12 cellular contexts compared by ENCODE assay signal in genomic region chr10:60186315-60187071, GRCh38.
DNase-seq lines count a peak whose midpoint lies in the region; ATAC-seq, FAIRE-seq and TF ChIP-seq lines count a peak whose summit lies in the region.
"Had no signal": no experiment of that assay in that cellular context is flagged by ENCODE, and none has a peak within 500 bp of the region (broad histone marks: within the 10 kb centered on the region; RNA-seq: fewer than 3 reads in every experiment).

No MANE protein-coding gene starts in this region.

- 17% methylated on average over 14 of the region's 14 CpGs for WGBS in A549 (ENCODE audit: missing lambda C conversion rate)

- no peak for TF ChIP-seq POLR2A in A549 (IDR thresholded peaks at IDR 0.05; ENCODE audit: low read length)

- intact Hi-C loops in mucosa of descending colon (cut with DNase I, micrococcal nuclease), result no loop called here

- no peak for TF ChIP-seq RAD21 in A549 (conservative IDR thresholded peaks at IDR 0.05 in 1 of 2, IDR thresholded peaks at IDR 0.05 in 1 of 2)

- no peak for TF ChIP-seq CTCF in A549 (IDR thresholded peaks at IDR 0.05)
- no peak for TF ChIP-seq CTCF in mucosa of descending colon (IDR thresholded peaks at IDR 0.05)

- POLR2A ChIA-PET in A549 (lab: Yijun Ruan, JAX), result no interaction called here

- H3K4me3 ChIP-seq in A549 (no peak overlapping the region), MG63 (no peak overlapping the region), mucosa of descending colon (no peak overlapping the region)

- H3K4me1 ChIP-seq in A549 (peaks cover 27% of the 10 kb centered on the region), mucosa of descending colon (ENCODE audit: low read depth) (no peaks in the 10 kb centered on the region)

- CTCF ChIA-PET in A549 (lab: Yijun Ruan, JAX), result interaction anchor here (1.0 kb wide), 2 partner anchors 9 to 22 kb away, joined by 3 read pairs; no protein-coding TSS in a partner anchor

- peak; percentile 6 to 54 for DNase-seq in A549 (ENCODE audit: low read depth in 1 of 2, low spot score in 1 of 2)
- peak; percentile 52 for DNase-seq in MG63
- peak; percentile 91 for DNase-seq in fibroblast of gingiva (ENCODE audit: low read depth)
- peak in 1 of 3 donors; percentile 23 for DNase-seq in mucosa of descending colon
- no peak for DNase-seq in NCI-H1436 (lab: John Stamatoyannopoulos, UW)
- DNase-seq in NAMALWA (ENCODE audit: low spot score), result no peak
- no peak for DNase-seq in ureter (ENCODE audit: low spot score)
- DNase-seq: activated CD4-positive, alpha-beta T cell treated with anti-CD3 and anti-CD28 coated beads for 48 hours; NCI-H2171 treated with DMSO at 0.1 percent for 48 hours; T-helper 1 cell had no signal

- peak overlapping the region in 1 of 2 experiments; percentile 22; a peak in 1 of 6 replicates for H3K27ac ChIP-seq in A549

- H3K4me2 ChIP-seq in A549, result peak overlapping the region; percentile 71

- H3K9me3 ChIP-seq in A549 (peaks cover 11% of the 10 kb centered on the region; the same call in 2 of the 3 replicates), MG63 (no peaks in the 10 kb centered on the region), mucosa of descending colon (no peaks in the 10 kb centered on the region)

- H3K27me3 ChIP-seq in MG63, result no peaks in the 10 kb centered on the region

- TF ChIP-seq EP300 in A549 (IDR thresholded peaks at IDR 0.05), result no peak; a peak in 1 of 5 replicates

- no peaks in the 10 kb centered on the region for H3K36me3 ChIP-seq in MG63
- no peaks in the 10 kb centered on the region for H3K36me3 ChIP-seq in mucosa of descending colon (ENCODE audit: low read depth)

- ATAC-seq in A549 (peak; percentile 73 to 90), mucosa of descending colon (peak; percentile 20), HG02973 (IDR thresholded peaks at IDR 0.05; ENCODE audit: unreplicated experiment) (no peak)
- ATAC-seq: Panc1 had no signal

- peak; percentile 39 for FAIRE-seq in A549 (lab: Jason Lieb, UNC)

TF ChIP-seq in A549, 52 proteins besides CTCF, POLR2A, EP300 and RAD21:
- 0 out of 5 replicates have a peak, but pooled peaks of 1 of the 2 experiments have one; percentile 19 for TF ChIP-seq JUN (IDR thresholded peaks at IDR 0.05)
- 0 out of 2 replicates have a peak, but pooled peaks have one; percentile 22 for TF ChIP-seq GATA3 (IDR thresholded peaks at IDR 0.05; ENCODE audit: borderline replicate concordance)
- TF ChIP-seq PHF8 (IDR thresholded peaks at IDR 0.05; ENCODE audit: borderline replicate concordance, low read depth), result no peak
- TF ChIP-seq BHLHE40 (IDR thresholded peaks at IDR 0.05; ENCODE audit: low read depth, low read length), result no peak
- peak; percentile 57 to 83; a peak in 3 of 4 replicates for TF ChIP-seq CEBPB (IDR thresholded peaks at IDR 0.05)
- TF ChIP-seq RFX5 (IDR thresholded peaks at IDR 0.05), result no peak
- TF ChIP-seq BCL3 (IDR thresholded peaks at IDR 0.05), result no peak
- no peak for TF ChIP-seq HOXB13 (CRISPR knock-in tag; IDR thresholded peaks at IDR 0.05; ENCODE audit: low read depth)
- peak; percentile 62 for TF ChIP-seq MAX (IDR thresholded peaks at IDR 0.05)
- TF ChIP-seq FOSB (CRISPR knock-in tag; IDR thresholded peaks at IDR 0.05), result no peak
- TF ChIP-seq SMC3 (IDR thresholded peaks at IDR 0.05), result no peak
- TF ChIP-seq HMGXB4 (CRISPR knock-in tag; IDR thresholded peaks at IDR 0.05; ENCODE audit: borderline replicate concordance), result no peak
- TF ChIP-seq FOXS1 (CRISPR knock-in tag; IDR thresholded peaks at IDR 0.05), result no peak
- no peak for TF ChIP-seq CBX2 (IDR thresholded peaks at IDR 0.05; ENCODE audit: borderline replicate concordance, low read depth)
- TF ChIP-seq HOXA7 (CRISPR knock-in tag; IDR thresholded peaks at IDR 0.05), result no peak
- TF ChIP-seq MAFK (IDR thresholded peaks at IDR 0.05; ENCODE audit: partially characterized antibody), result peak; percentile 8
- no peak for TF ChIP-seq KDM5A (IDR thresholded peaks at IDR 0.05)
- no peak for TF ChIP-seq NR3C1 (IDR thresholded peaks at IDR 0.05)
- TF ChIP-seq TFCP2L1 (CRISPR knock-in tag; IDR thresholded peaks at IDR 0.05), result no peak
- TF ChIP-seq EHMT2 (IDR thresholded peaks at IDR 0.05; ENCODE audit: low read depth), result no peak
- TF ChIP-seq ZSCAN20 (CRISPR knock-in tag; IDR thresholded peaks at IDR 0.05), result no peak
- TF ChIP-seq ELK1 (IDR thresholded peaks at IDR 0.05; ENCODE audit: low read depth, low read length), result no peak
- no peak for TF ChIP-seq ZC3H11A (IDR thresholded peaks at IDR 0.05)
- no peak for TF ChIP-seq MYC (IDR thresholded peaks at IDR 0.05; ENCODE audit: borderline replicate concordance, low read length)
- TF ChIP-seq HEYL (CRISPR knock-in tag; IDR thresholded peaks at IDR 0.05), result no peak
- TF ChIP-seq CHD2 (IDR thresholded peaks at IDR 0.05; ENCODE audit: low read length, partially characterized antibody), result no peak
- no peak for TF ChIP-seq RARB (CRISPR knock-in tag; IDR thresholded peaks at IDR 0.05)
- TF ChIP-seq JUNB (IDR thresholded peaks at IDR 0.05), result peak; percentile 60; the same call in 1 of the 2 replicates
- peak; percentile 28; the same call in 1 of the 2 replicates for TF ChIP-seq E2F6 (IDR thresholded peaks at IDR 0.05; ENCODE audit: borderline replicate concordance, low read depth)
- TF ChIP-seq MAZ (IDR thresholded peaks at IDR 0.05; ENCODE audit: borderline replicate concordance, low read depth, low read length), result no peak
- TF ChIP-seq USF2 (IDR thresholded peaks at IDR 0.05), result peak; percentile 49
- TF ChIP-seq HES2 (IDR thresholded peaks at IDR 0.05), result peak; percentile 69
- TF ChIP-seq NPAS2 (CRISPR knock-in tag; IDR thresholded peaks at IDR 0.05; ENCODE audit: borderline replicate concordance), result no peak

Comparison
In these comparisons a context has a peak if more than half of its experiments do, and no peak if none do; other contexts are left out.
1. DNase-seq: peak in A549 (2 of 2), MG63 (single experiment) and fibroblast of gingiva (single experiment); none in NCI-H1436 (single experiment), NAMALWA (single experiment) and ureter (single experiment).